In genomic region chr5:81848368-81848767, GRCh38 we compare ENCODE assay signal across 16 cellular contexts.
DNase-seq lines count a peak whose midpoint lies in the region; ATAC-seq and TF ChIP-seq lines count a peak whose summit lies in the region.
"Had no signal": no experiment of that assay in that cellular context is flagged by ENCODE, and none has a peak within 500 bp of the region (broad histone marks: within the 10 kb centered on the region; RNA-seq: fewer than 3 reads in every experiment).

No MANE protein-coding gene starts in this region.

- WGBS in mesenchymal stem cell, result 25% methylated on average over 1 of the region's 1 CpG

- H2BK5ac ChIP-seq in mesenchymal stem cell (ENCODE audit: low read depth, low read length, poor library complexity, severe bottlenecking), result no peak overlapping the region

- TF ChIP-seq CTCF in cardiac muscle cell (IDR thresholded peaks at IDR 0.05; ENCODE audit: low read depth, low read length), result no peak
- peak in 9 of 56 donors; percentile 6 to 38 (median 9) for TF ChIP-seq CTCF in dorsolateral prefrontal cortex (IDR thresholded peaks at IDR 0.05 in 54 of 56, conservative IDR thresholded peaks at IDR 0.05 in 2 of 56; ENCODE audit: low read depth in 1 of 56, partially characterized antibody in 56 of 56)
- TF ChIP-seq CTCF in upper lobe of right lung (IDR thresholded peaks at IDR 0.05), result no peak

- no peak overlapping the region for H3K18ac ChIP-seq in mesenchymal stem cell (ENCODE audit: low read depth in 1 of 2, low read length in 2 of 2)

- H3K23ac ChIP-seq in mesenchymal stem cell (ENCODE audit: low read length in 2 of 2), result no peak overlapping the region

- H3K9me3 ChIP-seq in cardiac muscle cell (ENCODE audit: low read depth) (no peaks in the 10 kb centered on the region), mesenchymal stem cell (ENCODE audit: control insufficient read depth, low read length) (no peaks in the 10 kb centered on the region), upper lobe of right lung (no peaks in the 10 kb centered on the region)
- H3K9me3 ChIP-seq: neutrophil had no signal

- H3K4me3 ChIP-seq in cardiac muscle cell (no peak overlapping the region), dorsolateral prefrontal cortex (peak overlapping the region in 33 of 59 donors; percentile 4 to 55 (median 23)), mesenchymal stem cell (ENCODE audit: insufficient read depth in 1 of 2, low read depth in 1 of 2, low read length in 2 of 2) (no peak overlapping the region), upper lobe of right lung (no peak overlapping the region)

- H3K4ac ChIP-seq in mesenchymal stem cell (ENCODE audit: low read depth in 1 of 2, low read length in 2 of 2), result peak overlapping the region in 1 of 2 experiments; percentile 44

- no peak overlapping the region for H2AFZ ChIP-seq in mesenchymal stem cell (ENCODE audit: low read depth, low read length)

- H3K36me3 ChIP-seq in cardiac muscle cell (no peaks in the 10 kb centered on the region), mesenchymal stem cell (ENCODE audit: control insufficient read depth in 1 of 2, insufficient read depth in 2 of 2, low read depth in 1 of 2, low read length in 2 of 2) (no peaks in the 10 kb centered on the region), upper lobe of right lung (no peaks in the 10 kb centered on the region)
- H3K36me3 ChIP-seq: neutrophil had no signal

- DNase-seq in cardiac muscle cell (ENCODE audit: low read depth in 1 of 2, low spot score in 1 of 2), result peak; percentile 9 to 44
- DNase-seq in left ventricle myocardium superior, result no peak
- no peak for DNase-seq in dorsolateral prefrontal cortex
- DNase-seq in mesenchymal stem cell, result peak; percentile 24
- DNase-seq in upper lobe of right lung, result no peak
- no peak for DNase-seq in stimulated activated CD4-positive, alpha-beta T cell treated with anti-CD3 and anti-CD28 coated beads, Interleukin-2, amount 100 ng/mL, for 48 hours
- DNase-seq: activated CD4-positive, alpha-beta T cell treated with anti-CD3 and anti-CD28 coated beads for 36 hours; activated T-cell treated with anti-CD3 and anti-CD28 coated beads, Interleukin-2, amount 50 U/mL, for 48 hours; HFFc6; NCI-H1417 treated with DMSO at 0.1 percent for 48 hours; NCI-H82; stimulated activated CD4-positive, alpha-beta T cell treated with anti-CD3 and anti-CD28 coated beads, Interleukin-15, amount 100 ng/mL, for 24 hours had no signal

- no peak overlapping the region for H4K91ac ChIP-seq in mesenchymal stem cell (ENCODE audit: low read length)

- H3K14ac ChIP-seq in mesenchymal stem cell (ENCODE audit: low read length in 2 of 2), result no peak overlapping the region

- no peak overlapping the region for H3K27ac ChIP-seq in cardiac muscle cell
- H3K27ac ChIP-seq in dorsolateral prefrontal cortex, result peak overlapping the region in 56 of 59 donors; percentile 2 to 99 (median 94)
- no peak overlapping the region for H3K27ac ChIP-seq in mesenchymal stem cell (ENCODE audit: low read length, poor library complexity, severe bottlenecking)
- no peak overlapping the region for H3K27ac ChIP-seq in upper lobe of right lung
- H3K27ac ChIP-seq: neutrophil had no signal

- H3K4me2 ChIP-seq in mesenchymal stem cell (ENCODE audit: low read length, poor library complexity, severe bottlenecking), result no peak overlapping the region

- H3K27me3 ChIP-seq in cardiac muscle cell, result no peaks in the 10 kb centered on the region
- H3K27me3 ChIP-seq in dorsolateral prefrontal cortex, result no peaks in the 10 kb centered on the region
- H3K27me3 ChIP-seq in mesenchymal stem cell (ENCODE audit: control insufficient read depth in 1 of 2, insufficient read depth in 1 of 2, low read length in 2 of 2), result no peaks in the 10 kb centered on the region
- H3K27me3 ChIP-seq in upper lobe of right lung, result no peaks in the 10 kb centered on the region
- H3K27me3 ChIP-seq: neutrophil had no signal

- H2BK120ac ChIP-seq in mesenchymal stem cell (ENCODE audit: low read depth, low read length), result no peak overlapping the region

- H3K9ac ChIP-seq in mesenchymal stem cell (ENCODE audit: low read length), result no peak overlapping the region

- no peak overlapping the region for H2BK15ac ChIP-seq in mesenchymal stem cell (ENCODE audit: low read depth, poor library complexity, severe bottlenecking)

- H2BK12ac ChIP-seq in mesenchymal stem cell (ENCODE audit: low read length in 2 of 2), result no peak overlapping the region

- intact Hi-C loops in left ventricle myocardium superior (cut with micrococcal nuclease), result loop anchor here (10.0 kb wide), 1 partner anchor 54 kb away; no protein-coding TSS in a partner anchor
- intact Hi-C loops in dorsolateral prefrontal cortex (cut with DNase I), result loop anchor here in 1 of 2 donors (10.0 kb wide), 1 partner anchor 424 kb away; no protein-coding TSS in a partner anchor
- intact Hi-C loops in upper lobe of right lung (cut with DNase I), result no loop called here

- H3K4me1 ChIP-seq in cardiac muscle cell (ENCODE audit: low read depth), result peaks cover 34% of the 10 kb centered on the region
- H3K4me1 ChIP-seq in mesenchymal stem cell (ENCODE audit: control insufficient read depth, insufficient read depth, low read depth, low read length), result peaks cover 16% of the 10 kb centered on the region
- H3K4me1 ChIP-seq in upper lobe of right lung, result peaks cover 15% of the 10 kb centered on the region

- no peaks in the 10 kb centered on the region for H3K79me1 ChIP-seq in mesenchymal stem cell (replicated peaks; ENCODE audit: low read length, poor library complexity, severe bottlenecking)

- H2AK5ac ChIP-seq in mesenchymal stem cell (ENCODE audit: low read length, severe bottlenecking), result no peak overlapping the region

- ATAC-seq in left ventricle myocardium superior, result no peak
- ATAC-seq in upper lobe of right lung, result peak; percentile 11
- no peak for ATAC-seq in GM19328 (IDR thresholded peaks at IDR 0.05; ENCODE audit: unreplicated experiment)
- no peak for ATAC-seq in HG03354 (IDR thresholded peaks at IDR 0.05; ENCODE audit: poor library complexity, severe bottlenecking, unreplicated experiment)
- ATAC-seq: activated CD4-positive, alpha-beta T cell treated with anti-CD3 and anti-CD28 coated beads for 36 hours; esophagus mucosa had no signal

- no peak overlapping the region for H4K8ac ChIP-seq in mesenchymal stem cell (ENCODE audit: low read length)

Comparison
In these comparisons a context has a peak if more than half of its experiments do, and no peak if none do; other contexts are left out.
1. DNase-seq: peak in cardiac muscle cell (2 of 2) and mesenchymal stem cell (single experiment); none in left ventricle myocardium superior (single experiment), dorsolateral prefrontal cortex (0 of 10), upper lobe of right lung (single experiment) and stimulated activated CD4-positive, alpha-beta T cell treated with anti-CD3 and anti-CD28 coated beads, Interleukin-2, amount 100 ng/mL, for 48 hours (0 of 2).
2. H3K27ac ChIP-seq: peak in dorsolateral prefrontal cortex (56 of 59); none in cardiac muscle cell (single experiment), mesenchymal stem cell (single experiment) and upper lobe of right lung (single experiment).
3. H3K4me3 ChIP-seq: peak in dorsolateral prefrontal cortex (33 of 59); none in cardiac muscle cell (single experiment), mesenchymal stem cell (0 of 2) and upper lobe of right lung (single experiment).